ENCODE assay signal across 8 cellular contexts in the genomic region with DNA sequence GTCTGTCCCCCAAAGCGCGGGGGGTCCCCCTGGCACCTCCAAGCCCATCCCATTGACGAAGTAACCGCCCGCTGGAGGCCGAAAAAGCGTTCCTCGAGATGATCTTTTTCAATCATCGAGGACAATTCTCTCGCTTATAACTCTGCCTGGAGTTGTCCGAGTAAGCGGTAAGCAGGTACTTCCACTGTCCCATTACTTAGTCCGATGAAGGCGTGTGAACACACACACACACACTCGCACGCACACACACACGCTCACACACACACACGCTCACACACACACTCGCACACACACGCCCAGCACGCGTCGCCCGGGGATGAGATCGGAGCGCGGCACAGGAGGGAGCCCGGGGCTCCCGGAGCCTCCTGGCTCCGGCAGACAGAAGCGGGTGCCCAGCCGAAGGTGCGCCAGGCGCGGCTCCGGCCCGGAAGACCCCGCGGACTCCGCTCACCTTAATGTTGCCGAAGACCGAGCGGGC. TPM values are rescaled to one million over a fixed set of nuclear protein-coding genes. Genes with fewer than 3 reads are reported as not detected.
DNase-seq lines count a peak whose midpoint lies in the region; ATAC-seq and TF ChIP-seq lines count a peak whose summit lies in the region.

No MANE protein-coding gene starts in this region.

- POLR2A ChIA-PET in RWPE1 (lab: Yijun Ruan, JAX; ENCODE audit: low non-redundant PET) = no interaction called here

- H3K4me1 ChIP-seq in gastroesophageal sphincter = peaks cover 0 to 25% (median 8%) of the 10 kb centered on the region in 3 donors
- H3K4me1 ChIP-seq in parathyroid adenoma = no peaks in the 10 kb centered on the region

- H3K36me3 ChIP-seq in gastroesophageal sphincter (no peaks in the 10 kb centered on the region), parathyroid adenoma (ENCODE audit: control insufficient read depth, insufficient read depth, low read length) (no peaks in the 10 kb centered on the region)

- CTCF ChIA-PET in RWPE1 (lab: Yijun Ruan, JAX) = interaction anchor here (0.6 kb wide), 1 partner anchor 36 kb away, joined by 6 read pairs; no protein-coding TSS in a partner anchor

- peak overlapping the region; percentile 63 for H2AFZ ChIP-seq in parathyroid adenoma

- TF ChIP-seq EP300 in gastroesophageal sphincter (IDR thresholded peaks at IDR 0.05) = no peak

- no peak overlapping the region for H3K9ac ChIP-seq in parathyroid adenoma

- H3K4me3 ChIP-seq in GM08714 (ENCODE audit: low read length) = peak overlapping the region; percentile 6; the same call in 1 of the 2 replicates
- peak overlapping the region; percentile 42 to 71 for H3K4me3 ChIP-seq in gastroesophageal sphincter
- peak overlapping the region; percentile 46 for H3K4me3 ChIP-seq in parathyroid adenoma (ENCODE audit: low read depth, low read length)

- TF ChIP-seq POLR2A in gastroesophageal sphincter (IDR thresholded peaks at IDR 0.05) = no peak

- peaks cover 23% of the 10 kb centered on the region for H3K27me3 ChIP-seq in gastroesophageal sphincter
- no peaks in the 10 kb centered on the region for H3K27me3 ChIP-seq in parathyroid adenoma (ENCODE audit: control insufficient read depth, insufficient read depth, low read length)

- peak; percentile 38 for DNase-seq in RWPE1 (ENCODE audit: low spot score)
- no peak for DNase-seq in NCI-H1436 treated with DMSO at 0.1 percent for 48 hours (lab: John Stamatoyannopoulos, UW)
- DNase-seq in GM19238 (ENCODE audit: insufficient read length, low spot score) = no peak
- DNase-seq in GM19240 (ENCODE audit: insufficient read length, low spot score) = no peak
- DNase-seq in medulla oblongata (ENCODE audit: extremely low spot score) = no peak

- H3K9me3 ChIP-seq in gastroesophageal sphincter = no peaks in the 10 kb centered on the region
- no peaks in the 10 kb centered on the region for H3K9me3 ChIP-seq in parathyroid adenoma (ENCODE audit: control insufficient read depth, low read length)

- H3K27ac ChIP-seq in RWPE1 (peak overlapping the region; percentile 71), gastroesophageal sphincter (peak overlapping the region in 3 of 4 donors; percentile 25 to 75 (median 73)), parathyroid adenoma (no peak overlapping the region)

- H3K4me2 ChIP-seq in parathyroid adenoma (ENCODE audit: low read length) = peak overlapping the region; percentile 64

- no peak for TF ChIP-seq CTCF in RWPE1 (conservative IDR thresholded peaks at IDR 0.05; ENCODE audit: low read depth)
- no peak for TF ChIP-seq CTCF in gastroesophageal sphincter (IDR thresholded peaks at IDR 0.05)
- TF ChIP-seq CTCF in parathyroid adenoma (IDR thresholded peaks at IDR 0.05) = no peak

- peak; percentile 38 for ATAC-seq in gastroesophageal sphincter

- no peaks in the 10 kb centered on the region for H3K79me2 ChIP-seq in parathyroid adenoma

- 0 to 2% methylated on average over 5 to 10 of the region's 43 CpGs for WGBS in gastroesophageal sphincter (ENCODE audit: low coverage in 1 of 2), 2 donors

RNA-seq across cellular contexts. Expression of a gene that starts 0.4 kb away (rescaled TPM):
- total RNA-seq in gastroesophageal sphincter = 10 to 100 TPM in 3 of 4 donors, 1 to 10 TPM in 1; 7.8 to 12.0 (median 11.1) TPM

Comparison
In these comparisons a context has a peak if more than half of its experiments do, and no peak if none do; other contexts are left out.
1. H3K4me3 ChIP-seq: peak in every context shown above with its lines; median percentile 56 in gastroesophageal sphincter; 46 in parathyroid adenoma; 6 in GM08714.